ENCODE assay signal across 24 cellular contexts in genomic region chr7:33732462-33732861, GRCh38.
DNase-seq lines count a peak whose midpoint lies in the region; ATAC-seq, FAIRE-seq and TF ChIP-seq lines count a peak whose summit lies in the region.
"Had no signal": no experiment of that assay in that cellular context is flagged by ENCODE, and none has a peak within 500 bp of the region (broad histone marks: within the 10 kb centered on the region; RNA-seq: fewer than 3 reads in every experiment).

No MANE protein-coding gene starts in this region.

- no peaks in the 10 kb centered on the region for H4K20me1 ChIP-seq in HepG2 (ENCODE audit: insufficient read depth, low read length)
- H4K20me1 ChIP-seq: BLaER1 had no signal

- in situ Hi-C loops in HepG2 (cut with HindIII; ENCODE audit: extremely low pct_ligation_motif_present, low pct_unique_long_range_greater_than_20kb) = no loop called here

- WGBS in HepG2 (ENCODE audit: low lambda C conversion rate) = 21% methylated on average over 2 of the region's 2 CpGs
- WGBS in thyroid gland, 2 donors = 98 to 99% methylated on average over 2 of the region's 2 CpGs

- no peak overlapping the region for H3K4me3 ChIP-seq in cardiac muscle cell
- H3K4me3 ChIP-seq in HepG2 (replicated peaks in 1 of 3; ENCODE audit: insufficient read depth in 1 of 3, low read depth in 2 of 3, low read length in 3 of 3) = no peak overlapping the region
- no peak overlapping the region for H3K4me3 ChIP-seq in SJCRH30
- H3K4me3 ChIP-seq in thyroid gland (replicated peaks in 1 of 3) = no peak overlapping the region
- H3K4me3 ChIP-seq in mucosa of descending colon = no peak overlapping the region
- H3K4me3 ChIP-seq: BLaER1, GM23248 had no signal

- CTCF ChIA-PET in HepG2 (lab: Yijun Ruan, JAX; ENCODE audit: low intra/inter-chr PET ratio, low total read pairs) = no interaction called here

- peaks cover 71% of the 10 kb centered on the region for H3K4me1 Mint-ChIP-seq in nephron
- H3K4me1 Mint-ChIP-seq: B cell; CD4-positive, CD25-positive, alpha-beta regulatory T cell; CD8-positive, alpha-beta memory T cell had no signal

- no peak for TF ChIP-seq POLR2A in HepG2 (IDR thresholded peaks at IDR 0.05; ENCODE audit: insufficient read depth in 1 of 2, low read depth in 2 of 2, low read length in 2 of 2)
- no peak for TF ChIP-seq POLR2A in thyroid gland (IDR thresholded peaks at IDR 0.05)

- intact Hi-C loops in left cardiac atrium (cut with DNase I) (no loop called here), HepG2 (cut with micrococcal nuclease; ENCODE audit: unreplicated experiment) (no loop called here), thyroid gland (cut with DNase I) (no loop called here), mucosa of descending colon (cut with DNase I, micrococcal nuclease) (no loop called here)

- no TSS peak for BruUV-seq in HepG2 (replicated peaks; lab: Mats Ljungman, UMichigan)

- peak overlapping the region in 2 of 3 experiments; percentile 17 to 53 for H3K27ac Mint-ChIP-seq in nephron
- H3K27ac Mint-ChIP-seq: B cell; CD4-positive, CD25-positive, alpha-beta regulatory T cell; CD8-positive, alpha-beta memory T cell had no signal

- H3K27me3 ChIP-seq in cardiac muscle cell (no peaks in the 10 kb centered on the region), HepG2 (ENCODE audit: control insufficient read depth in 1 of 2, insufficient read depth in 2 of 2, low read length in 2 of 2) (no peaks in the 10 kb centered on the region), SJCRH30 (no peaks in the 10 kb centered on the region), thyroid gland (no peaks in the 10 kb centered on the region)
- H3K27me3 ChIP-seq: BLaER1 had no signal

- H3K36me3 Mint-ChIP-seq in nephron (ENCODE audit: low read depth) = peaks cover 4% of the 10 kb centered on the region
- H3K36me3 Mint-ChIP-seq: CD4-positive, CD25-positive, alpha-beta regulatory T cell had no signal

- H3K4me2 ChIP-seq in HepG2 (ENCODE audit: low read depth, low read length) = no peak overlapping the region
- H3K4me2 ChIP-seq: BLaER1 had no signal

- H3K79me2 ChIP-seq in HepG2 (ENCODE audit: insufficient read depth, low read length) = no peaks in the 10 kb centered on the region

- DNase-seq in cardiac muscle cell (ENCODE audit: low read depth in 1 of 2, low spot score in 1 of 2) (no peak), left cardiac atrium (no peak), HepG2 (ENCODE audit: low spot score) (peak; percentile 15), SJCRH30 (no peak), thyroid gland (no peak), mucosa of descending colon (no peak)
- DNase-seq: CD4-positive, CD25-positive, alpha-beta regulatory T cell; CD8-positive, alpha-beta memory T cell; COR-L47; DMS153; DND-41; GM23248; H7; HCEC 1CT had no signal

- POLR2A ChIA-PET in HepG2 (lab: Yijun Ruan, JAX) = no interaction called here

- H3K4me3 Mint-ChIP-seq in nephron = no peak overlapping the region
- H3K4me3 Mint-ChIP-seq: B cell; CD4-positive, CD25-positive, alpha-beta regulatory T cell; CD8-positive, alpha-beta memory T cell had no signal

- H3K36me3 ChIP-seq in cardiac muscle cell = no peaks in the 10 kb centered on the region
- H3K36me3 ChIP-seq in HepG2 (replicated peaks in 1 of 2; ENCODE audit: control insufficient read depth in 1 of 2, insufficient read depth in 2 of 2, low read length in 2 of 2) = no peaks in the 10 kb centered on the region
- H3K36me3 ChIP-seq in SJCRH30 = no peaks in the 10 kb centered on the region
- no peaks in the 10 kb centered on the region for H3K36me3 ChIP-seq in thyroid gland
- H3K36me3 ChIP-seq in mucosa of descending colon (ENCODE audit: low read depth) = no peaks in the 10 kb centered on the region
- H3K36me3 ChIP-seq: BLaER1 had no signal

- no peak for TF ChIP-seq EP300 in HepG2 (IDR thresholded peaks at IDR 0.05; ENCODE audit: low read depth in 2 of 2, low read length in 2 of 2)
- no peak for TF ChIP-seq EP300 in HepG2 (CRISPR knock-in tag; IDR thresholded peaks at IDR 0.05; ENCODE audit: borderline replicate concordance)

- H3K27ac ChIP-seq in cardiac muscle cell (peak overlapping the region; percentile 61), HepG2 (ENCODE audit: extremely low read length, insufficient read depth, low read length) (no peak overlapping the region), SJCRH30 (no peak overlapping the region), thyroid gland (no peak overlapping the region)
- H3K27ac ChIP-seq: 22Rv1, BLaER1, C4-2B, GM23248 had no signal

- no peak for TF ChIP-seq RAD21 in HepG2 (CRISPR knock-in tag; IDR thresholded peaks at IDR 0.05)

- no peaks in the 10 kb centered on the region for H3K9me3 Mint-ChIP-seq in nephron

- H3K9ac ChIP-seq in HepG2 (ENCODE audit: insufficient read depth, low read depth, low read length) = no peak overlapping the region
- H3K9ac ChIP-seq: BLaER1, GM23248 had no signal

- TF ChIP-seq CTCF in cardiac muscle cell (IDR thresholded peaks at IDR 0.05; ENCODE audit: low read depth, low read length) (no peak), HepG2 (CRISPR knock-in tag; IDR thresholded peaks at IDR 0.05) (no peak), nephron (IDR thresholded peaks at IDR 0.05; ENCODE audit: unreplicated experiment in 3 of 3) (no peak), thyroid gland (IDR thresholded peaks at IDR 0.05) (no peak), mucosa of descending colon (IDR thresholded peaks at IDR 0.05) (no peak)

- H3K4me1 ChIP-seq in cardiac muscle cell (ENCODE audit: low read depth) = peaks cover 76% of the 10 kb centered on the region
- peaks cover 28% of the 10 kb centered on the region for H3K4me1 ChIP-seq in HepG2 (ENCODE audit: insufficient read depth, low read length)
- no peaks in the 10 kb centered on the region for H3K4me1 ChIP-seq in SJCRH30
- H3K4me1 ChIP-seq in thyroid gland = no peaks in the 10 kb centered on the region
- H3K4me1 ChIP-seq in mucosa of descending colon (ENCODE audit: low read depth) = no peaks in the 10 kb centered on the region

- no peak for FAIRE-seq in HepG2 (lab: Jason Lieb, UNC)
- FAIRE-seq: A204.1, G401.6, GM12892, H1 had no signal

- ATAC-seq in left cardiac atrium = no peak
- ATAC-seq in HepG2 = no peak
- ATAC-seq in HG02981 (IDR thresholded peaks at IDR 0.05; ENCODE audit: unreplicated experiment) = no peak
- ATAC-seq in mucosa of descending colon = no peak

- H2AFZ ChIP-seq in HepG2 (ENCODE audit: low read length) = no peak overlapping the region
- H2AFZ ChIP-seq: GM23248 had no signal

- peaks cover 5% of the 10 kb centered on the region for H3K27me3 Mint-ChIP-seq in nephron (ENCODE audit: low read depth)
- H3K27me3 Mint-ChIP-seq: B cell; CD4-positive, CD25-positive, alpha-beta regulatory T cell had no signal

- no peaks in the 10 kb centered on the region for H3K9me3 ChIP-seq in cardiac muscle cell (ENCODE audit: low read depth)
- no peaks in the 10 kb centered on the region for H3K9me3 ChIP-seq in HepG2 (ENCODE audit: low read length)
- no peaks in the 10 kb centered on the region for H3K9me3 ChIP-seq in SJCRH30 (replicated peaks)
- H3K9me3 ChIP-seq in thyroid gland = no peaks in the 10 kb centered on the region
- H3K9me3 ChIP-seq in mucosa of descending colon = no peaks in the 10 kb centered on the region
- H3K9me3 ChIP-seq: BLaER1 had no signal

TF ChIP-seq in HepG2, 621 proteins besides CTCF, POLR2A, EP300 and RAD21:
- peak; percentile 39; the same call in 1 of the 2 replicates for TF ChIP-seq HNF1A (IDR thresholded peaks at IDR 0.05; ENCODE audit: low read depth)
- TF ChIP-seq HNF1A (CRISPR knock-in tag; IDR thresholded peaks at IDR 0.05; ENCODE audit: borderline replicate concordance) = peak; percentile 62; the same call in 1 of the 2 replicates
- TF ChIP-seq NR2F6 (IDR thresholded peaks at IDR 0.05) = peak; percentile 72
- 0 out of 2 replicates have a peak, but pooled peaks have one; percentile 13 for TF ChIP-seq NR2F6 (CRISPR knock-in tag; IDR thresholded peaks at IDR 0.05)
- no peak for TF ChIP-seq PPARG (CRISPR knock-in tag; conservative IDR thresholded peaks at IDR 0.05)
